In the genomic region with DNA sequence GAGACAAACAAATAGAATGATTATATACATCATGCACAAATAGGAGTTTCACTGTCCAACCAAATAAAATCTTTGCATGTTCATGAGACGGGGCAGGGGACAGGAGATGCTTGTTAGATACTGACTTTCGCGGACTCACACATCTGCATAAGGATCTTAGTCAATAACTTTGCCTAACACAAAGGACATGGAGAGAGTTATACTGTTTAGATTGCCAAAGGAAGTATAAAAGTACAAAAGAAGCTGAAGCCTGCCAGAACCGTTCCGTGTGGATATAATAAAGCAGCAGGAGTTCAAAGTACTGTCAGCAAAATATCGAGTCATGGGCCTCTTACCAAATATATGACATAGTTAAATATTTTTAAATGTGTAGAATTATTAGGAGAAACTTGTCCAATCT, we compare ENCODE assay signal across 1 cellular context.
TF ChIP-seq lines count a peak whose summit lies in the region.

No MANE protein-coding gene starts in this region.

TF ChIP-seq in endothelial cell of umbilical vein, 7 proteins besides CTCF, POLR2A, EP300 and RAD21 (continued from another document):
- no peak for TF ChIP-seq FOS (IDR thresholded peaks at IDR 0.05; ENCODE audit: borderline replicate concordance, insufficient read depth, low read length)
